2 cellular contexts compared by ENCODE assay signal in genomic region chr9:16689352-16689938, GRCh38.
TF ChIP-seq lines count a peak whose summit lies in the region.

No MANE protein-coding gene starts in this region.

TF ChIP-seq in SK-N-SH treated with all-trans-retinoic acid at 6 μM for 48 hours, 23 proteins besides CTCF, POLR2A, EP300 and RAD21:
- TF ChIP-seq TSHZ2 (CRISPR knock-in tag; IDR thresholded peaks at IDR 0.05) (no peak), ZFP3 (CRISPR knock-in tag; IDR thresholded peaks at IDR 0.05) (no peak), CSRNP3 (CRISPR knock-in tag; IDR thresholded peaks at IDR 0.05) (no peak), ZNF565 (CRISPR knock-in tag; conservative IDR thresholded peaks at IDR 0.05; ENCODE audit: low read depth) (no peak), RARB (CRISPR knock-in tag; IDR thresholded peaks at IDR 0.05) (no peak), CREB5 (CRISPR knock-in tag; IDR thresholded peaks at IDR 0.05; ENCODE audit: low read depth) (no peak), POU6F1 (CRISPR knock-in tag; IDR thresholded peaks at IDR 0.05; ENCODE audit: borderline replicate concordance, low read depth) (no peak), TOX (CRISPR knock-in tag; IDR thresholded peaks at IDR 0.05; ENCODE audit: borderline replicate concordance) (no peak), PPARA (CRISPR knock-in tag; IDR thresholded peaks at IDR 0.05; ENCODE audit: borderline replicate concordance) (no peak)

TF ChIP-seq in SK-N-SH, 30 proteins besides CTCF, POLR2A, EP300 and RAD21 (continued from another document):
- TF ChIP-seq ELF1 (IDR thresholded peaks at IDR 0.05): no peak
